ENCODE assay signal across 8 cellular contexts in genomic region chr10:102119417-102120141, GRCh38. TPM values are rescaled to one million over a fixed set of nuclear protein-coding genes. Genes with fewer than 3 reads are reported as not detected.
A peak's percentile ranks its signal among the peaks of the same experiment; 100 is the strongest.
DNase-seq lines count a peak whose midpoint lies in the region; ATAC-seq, FAIRE-seq and TF ChIP-seq lines count a peak whose summit lies in the region.

No MANE protein-coding gene starts in this region.

- no peaks in the 10 kb centered on the region for H3K79me1 ChIP-seq in mesenchymal stem cell (replicated peaks; ENCODE audit: low read length, poor library complexity, severe bottlenecking)

- H3K4ac ChIP-seq in mesenchymal stem cell (ENCODE audit: low read depth in 1 of 2, low read length in 2 of 2), result peak overlapping the region; percentile 87 to 88

- no peaks in the 10 kb centered on the region for H3K36me3 ChIP-seq in endothelial cell of umbilical vein (ENCODE audit: control insufficient read depth in 2 of 2, extremely low read depth in 1 of 2, insufficient read depth in 2 of 2, low read length in 2 of 2)
- no peaks in the 10 kb centered on the region for H3K36me3 ChIP-seq in mesenchymal stem cell (ENCODE audit: control insufficient read depth in 1 of 2, insufficient read depth in 2 of 2, low read depth in 1 of 2, low read length in 2 of 2)

- H3K27ac ChIP-seq in endothelial cell of umbilical vein (ENCODE audit: insufficient read depth, low read depth, low read length) (peak overlapping the region; percentile 70), mesenchymal stem cell (ENCODE audit: low read length, poor library complexity, severe bottlenecking) (peak overlapping the region; percentile 98)

- peak; percentile 11 for ATAC-seq in activated CD8-positive, alpha-beta T cell treated with anti-CD3 and anti-CD28 coated beads, Interleukin-2, amount 10 ng/mL, durations not matched to agents 7 days and 5 days
- peak; percentile 33 to 40 for ATAC-seq in stimulated activated naive B cell treated with anti-CD40 and anti-IgM and Interleukin-4, amounts not matched to agents 10 μg/mL and 1 μg/mL and 100 μg/mL, for 72 hours (replicated peaks)
- no peak for ATAC-seq in HG03342 (IDR thresholded peaks at IDR 0.05; ENCODE audit: unreplicated experiment)

- intact Hi-C loops in endothelial cell of umbilical vein (cut with micrococcal nuclease), result loop anchor here (1.0 to 5.0 kb wide), 2 partner anchors 13 to 33 kb away; partner anchors contain the start of gene NOLC1

- peak overlapping the region; percentile 99 for H4K91ac ChIP-seq in mesenchymal stem cell (ENCODE audit: low read length)

- H3K4me1 ChIP-seq in endothelial cell of umbilical vein (ENCODE audit: control insufficient read depth, extremely low read depth, insufficient read depth, low read length) (peaks cover 50% of the 10 kb centered on the region), mesenchymal stem cell (ENCODE audit: control insufficient read depth, insufficient read depth, low read depth, low read length) (peaks cover 39% of the 10 kb centered on the region)

- H3K9me1 ChIP-seq in endothelial cell of umbilical vein (replicated peaks; ENCODE audit: control insufficient read depth, extremely low read depth, insufficient read depth, low read length), result no peaks in the 10 kb centered on the region

- DNase-seq in NCI-H2196 (lab: John Stamatoyannopoulos, UW; ENCODE audit: unreplicated experiment) (peak; percentile 11), NCI-H2196 treated with DMSO at 0.1 percent for 48 hours (lab: John Stamatoyannopoulos, UW; ENCODE audit: unreplicated experiment) (no peak), NAMALWA (ENCODE audit: low spot score) (peak; percentile 77), endothelial cell of umbilical vein (ENCODE audit: low read depth, low spot score) (peak; percentile 72), mesenchymal stem cell (peak; percentile 80)
- DNase-seq in activated CD8-positive, alpha-beta T cell treated with anti-CD3 and anti-CD28 coated beads, Interleukin-2, amount 10 ng/mL, durations not matched to agents 7 days and 5 days, result peak; percentile 78
- peak; percentile 39 for DNase-seq in stimulated activated naive B cell treated with anti-CD40 and anti-IgM and Interleukin-4, amounts not matched to agents 10 μg/mL and 1 μg/mL and 100 μg/mL, for 72 hours

- H3K14ac ChIP-seq in mesenchymal stem cell (ENCODE audit: low read length in 2 of 2), result peak overlapping the region; percentile 89 to 99

- H3K9me3 ChIP-seq in endothelial cell of umbilical vein (replicated peaks; ENCODE audit: control insufficient read depth, insufficient read depth, low read length), result no peaks in the 10 kb centered on the region
- H3K9me3 ChIP-seq in mesenchymal stem cell (ENCODE audit: control insufficient read depth, low read length), result no peaks in the 10 kb centered on the region

- 5% methylated on average over 8 of the region's 22 CpGs for WGBS in mesenchymal stem cell

- TSS peak; percentile 22 for BruUV-seq in endothelial cell of umbilical vein (replicated peaks; lab: Mats Ljungman, UMichigan)

- peak overlapping the region; percentile 99 for H4K8ac ChIP-seq in mesenchymal stem cell (ENCODE audit: low read length)

- H3K9ac ChIP-seq in endothelial cell of umbilical vein (replicated peaks; ENCODE audit: extremely low read depth, insufficient read depth, low read length) (peak overlapping the region; percentile 86), mesenchymal stem cell (ENCODE audit: low read length) (peak overlapping the region; percentile 95)

- peak overlapping the region; percentile 93 for H2BK120ac ChIP-seq in mesenchymal stem cell (ENCODE audit: low read depth, low read length)

- peak overlapping the region; percentile 67 for H2BK5ac ChIP-seq in mesenchymal stem cell (ENCODE audit: low read depth, low read length, poor library complexity, severe bottlenecking)

- H3K23ac ChIP-seq in mesenchymal stem cell (ENCODE audit: low read length in 2 of 2), result peak overlapping the region; percentile 39 to 42

- dilution Hi-C loops in endothelial cell of umbilical vein (cut with MboI; ENCODE audit: extremely low pct_ligation_motif_present, low sequenced_read_pairs), result no loop called here

- peak overlapping the region; percentile 85 for H3K4me3 Mint-ChIP-seq in activated CD8-positive, alpha-beta T cell treated with anti-CD3 and anti-CD28 coated beads, Interleukin-2, amount 10 ng/mL, durations not matched to agents 7 days and 5 days
- peak overlapping the region; percentile 96 to 98 for H3K4me3 Mint-ChIP-seq in stimulated activated naive B cell treated with anti-CD40 and anti-IgM and Interleukin-4, amounts not matched to agents 10 μg/mL and 1 μg/mL and 100 μg/mL, for 72 hours

- peak; percentile 91 for FAIRE-seq in endothelial cell of umbilical vein (lab: Jason Lieb, UNC)

- H3K36me3 Mint-ChIP-seq in activated CD8-positive, alpha-beta T cell treated with anti-CD3 and anti-CD28 coated beads, Interleukin-2, amount 10 ng/mL, durations not matched to agents 7 days and 5 days (ENCODE audit: low read depth), result peaks cover 4% of the 10 kb centered on the region
- peaks cover 0 to 4% of the 10 kb centered on the region in 2 donors for H3K36me3 Mint-ChIP-seq in stimulated activated naive B cell treated with anti-CD40 and anti-IgM and Interleukin-4, amounts not matched to agents 10 μg/mL and 1 μg/mL and 100 μg/mL, for 72 hours

- no peaks in the 10 kb centered on the region for H3K9me3 Mint-ChIP-seq in activated CD8-positive, alpha-beta T cell treated with anti-CD3 and anti-CD28 coated beads, Interleukin-2, amount 10 ng/mL, durations not matched to agents 7 days and 5 days (ENCODE audit: insufficient read depth)
- no peaks in the 10 kb centered on the region for H3K9me3 Mint-ChIP-seq in stimulated activated naive B cell treated with anti-CD40 and anti-IgM and Interleukin-4, amounts not matched to agents 10 μg/mL and 1 μg/mL and 100 μg/mL, for 72 hours

- peak overlapping the region; percentile 93 for H3K27ac Mint-ChIP-seq in activated CD8-positive, alpha-beta T cell treated with anti-CD3 and anti-CD28 coated beads, Interleukin-2, amount 10 ng/mL, durations not matched to agents 7 days and 5 days
- peak overlapping the region; percentile 92 for H3K27ac Mint-ChIP-seq in stimulated activated naive B cell treated with anti-CD40 and anti-IgM and Interleukin-4, amounts not matched to agents 10 μg/mL and 1 μg/mL and 100 μg/mL, for 72 hours

- H3K18ac ChIP-seq in mesenchymal stem cell (ENCODE audit: low read depth in 1 of 2, low read length in 2 of 2), result peak overlapping the region; percentile 97 to 98

- TF ChIP-seq CTCF in endothelial cell of umbilical vein (IDR thresholded peaks at IDR 0.05; ENCODE audit: extremely low read depth in 1 of 2, insufficient read depth in 1 of 2, low read depth in 1 of 2, low read length in 2 of 2), result no peak

- POLR2A ChIA-PET in activated CD8-positive, alpha-beta T cell treated with anti-CD3 and anti-CD28 coated beads, Interleukin-2, amount 10 ng/mL, durations not matched to agents 7 days and 5 days (lab: Charles Lee), result interaction anchor here (0.6 to 2.4 kb wide), 6 partner anchors 12 to 301 kb away, joined by 3 to 9 read pairs (median 6); partner anchors contain the start of genes NFKB2, NOLC1, OGA and PPRC1
- POLR2A ChIA-PET in endothelial cell of umbilical vein (lab: Charles Lee), result no interaction called here

- peak overlapping the region; percentile 52 for H2AFZ ChIP-seq in endothelial cell of umbilical vein (ENCODE audit: low read depth, low read length)
- no peak overlapping the region for H2AFZ ChIP-seq in mesenchymal stem cell (ENCODE audit: low read depth, low read length)

- H3K79me2 ChIP-seq in endothelial cell of umbilical vein (ENCODE audit: control insufficient read depth, insufficient read depth, low read length), result peaks cover 32% of the 10 kb centered on the region

- H3K27me3 ChIP-seq in endothelial cell of umbilical vein (ENCODE audit: control insufficient read depth in 2 of 2, insufficient read depth in 2 of 2, low read length in 2 of 2) (no peaks in the 10 kb centered on the region), mesenchymal stem cell (ENCODE audit: control insufficient read depth in 1 of 2, insufficient read depth in 1 of 2, low read length in 2 of 2) (no peaks in the 10 kb centered on the region)

- peaks cover 60% of the 10 kb centered on the region for H3K4me1 Mint-ChIP-seq in activated CD8-positive, alpha-beta T cell treated with anti-CD3 and anti-CD28 coated beads, Interleukin-2, amount 10 ng/mL, durations not matched to agents 7 days and 5 days (ENCODE audit: low read depth)
- peaks cover 56 to 64% of the 10 kb centered on the region in 2 donors for H3K4me1 Mint-ChIP-seq in stimulated activated naive B cell treated with anti-CD40 and anti-IgM and Interleukin-4, amounts not matched to agents 10 μg/mL and 1 μg/mL and 100 μg/mL, for 72 hours

- no peaks in the 10 kb centered on the region for H4K20me1 ChIP-seq in endothelial cell of umbilical vein (replicated peaks; ENCODE audit: control insufficient read depth, extremely low read depth, insufficient read depth, low read length)

- TF ChIP-seq POLR2A in endothelial cell of umbilical vein (IDR thresholded peaks at IDR 0.05; ENCODE audit: low read depth, low read length), result no peak

- no peaks in the 10 kb centered on the region for H3K27me3 Mint-ChIP-seq in activated CD8-positive, alpha-beta T cell treated with anti-CD3 and anti-CD28 coated beads, Interleukin-2, amount 10 ng/mL, durations not matched to agents 7 days and 5 days (ENCODE audit: low read depth)
- no peaks in the 10 kb centered on the region for H3K27me3 Mint-ChIP-seq in stimulated activated naive B cell treated with anti-CD40 and anti-IgM and Interleukin-4, amounts not matched to agents 10 μg/mL and 1 μg/mL and 100 μg/mL, for 72 hours

- H2BK12ac ChIP-seq in mesenchymal stem cell (ENCODE audit: low read length in 2 of 2), result peak overlapping the region; percentile 32 to 85

- CTCF ChIA-PET in activated CD8-positive, alpha-beta T cell treated with anti-CD3 and anti-CD28 coated beads, Interleukin-2, amount 10 ng/mL, durations not matched to agents 7 days and 5 days (lab: Charles Lee), result interaction anchor here (1.0 to 2.9 kb wide), 5 partner anchors 8 to 32 kb away, joined by 3 to 23 read pairs (median 4); partner anchors contain the start of genes NOLC1 and PPRC1
- CTCF ChIA-PET in endothelial cell of umbilical vein (lab: Charles Lee), result no interaction called here

- peak overlapping the region; percentile 62 for H3K4me2 ChIP-seq in endothelial cell of umbilical vein (ENCODE audit: insufficient read depth, low read length)
- peak overlapping the region; percentile 62 for H3K4me2 ChIP-seq in mesenchymal stem cell (ENCODE audit: low read length, poor library complexity, severe bottlenecking)

- H3K4me3 ChIP-seq in endothelial cell of umbilical vein (replicated peaks in 1 of 3; ENCODE audit: insufficient read depth in 1 of 3, low read depth in 1 of 3, low read length in 3 of 3) (peak overlapping the region; percentile 53 to 98 (median 57)), mesenchymal stem cell (ENCODE audit: insufficient read depth in 1 of 2, low read depth in 1 of 2, low read length in 2 of 2) (peak overlapping the region; percentile 81 to 88)

- H2BK15ac ChIP-seq in mesenchymal stem cell (ENCODE audit: low read depth, poor library complexity, severe bottlenecking), result peak overlapping the region; percentile 73

- H2AK5ac ChIP-seq in mesenchymal stem cell (ENCODE audit: low read length, severe bottlenecking), result peak overlapping the region; percentile 33

RNA-seq across cellular contexts. Expression of gene LDB1, which starts 0.6 kb away (rescaled TPM):
- total RNA-seq in activated CD8-positive, alpha-beta T cell treated with anti-CD3 and anti-CD28 coated beads, Interleukin-2, amount 10 ng/mL, durations not matched to agents 7 days and 5 days, result 10 to 100 TPM; 83.6 to 87.1 TPM
- 65.7 and 67.7 TPM in 2 replicates for total RNA-seq in endothelial cell of umbilical vein
- 137 and 149 TPM in 2 replicates for polyA plus RNA-seq in endothelial cell of umbilical vein
- 73.3 and 78.4 TPM in 2 replicates for polyA plus RNA-seq in endothelial cell of umbilical vein (2011; cell fraction: cytosol; rRNA removed)
- 307 and 369 TPM in 2 replicates for polyA plus RNA-seq in endothelial cell of umbilical vein (2011; cell fraction: nucleus; rRNA removed)
- 64.8 and 70.6 TPM in 2 replicates for polyA plus RNA-seq in endothelial cell of umbilical vein (2012)
- 153 and 184 TPM in 2 replicates for polyA minus RNA-seq in endothelial cell of umbilical vein
- 33.7 TPM for polyA minus RNA-seq in endothelial cell of umbilical vein (2011; cell fraction: cytosol; rRNA and poly(A)+ RNA removed)
- polyA minus RNA-seq in endothelial cell of umbilical vein (2011; cell fraction: nucleus; rRNA and poly(A)+ RNA removed), result 78.4 and 81.0 TPM in 2 replicates
- polyA plus RNA-seq in mesenchymal stem cell (2013, experiment 1 of 2), result 84.4 TPM
- 79.9 TPM for polyA plus RNA-seq in mesenchymal stem cell (2013, experiment 2 of 2)

RNA-seq across cellular contexts. Expression of gene PPRC1, which starts 13.3 kb away (rescaled TPM):
- 10 to 100 TPM; 56.5 to 58.9 TPM for total RNA-seq in activated CD8-positive, alpha-beta T cell treated with anti-CD3 and anti-CD28 coated beads, Interleukin-2, amount 10 ng/mL, durations not matched to agents 7 days and 5 days
- total RNA-seq in endothelial cell of umbilical vein, result 49.9 and 52.9 TPM in 2 replicates
- 26.1 and 27.0 TPM in 2 replicates for polyA plus RNA-seq in endothelial cell of umbilical vein
- 21.3 and 22.0 TPM in 2 replicates for polyA plus RNA-seq in endothelial cell of umbilical vein (2011; cell fraction: cytosol; rRNA removed)
- 79.9 and 81.1 TPM in 2 replicates for polyA plus RNA-seq in endothelial cell of umbilical vein (2011; cell fraction: nucleus; rRNA removed)
- polyA plus RNA-seq in endothelial cell of umbilical vein (2012), result 33.8 and 34.1 TPM in 2 replicates
- 46.1 and 48.0 TPM in 2 replicates for polyA minus RNA-seq in endothelial cell of umbilical vein
- 24.3 TPM for polyA minus RNA-seq in endothelial cell of umbilical vein (2011; cell fraction: cytosol; rRNA and poly(A)+ RNA removed)
- polyA minus RNA-seq in endothelial cell of umbilical vein (2011; cell fraction: nucleus; rRNA and poly(A)+ RNA removed), result 34.3 and 47.4 TPM in 2 replicates
- 25.0 TPM for polyA plus RNA-seq in mesenchymal stem cell (2013, experiment 1 of 2)
- polyA plus RNA-seq in mesenchymal stem cell (2013, experiment 2 of 2), result 23.2 TPM

RNA-seq across cellular contexts. Expression of gene NOLC1, which starts 32.6 kb away (rescaled TPM):
- total RNA-seq in activated CD8-positive, alpha-beta T cell treated with anti-CD3 and anti-CD28 coated beads, Interleukin-2, amount 10 ng/mL, durations not matched to agents 7 days and 5 days, result 10 to 100 TPM; 94.1 to 95.3 TPM
- total RNA-seq in endothelial cell of umbilical vein, result 68.2 and 73.1 TPM in 2 replicates
- 26.0 and 32.1 TPM in 2 replicates for polyA plus RNA-seq in endothelial cell of umbilical vein
- 54.2 and 70.4 TPM in 2 replicates for polyA plus RNA-seq in endothelial cell of umbilical vein (2011; cell fraction: cytosol; rRNA removed)
- polyA plus RNA-seq in endothelial cell of umbilical vein (2011; cell fraction: nucleus; rRNA removed), result 60.0 and 83.8 TPM in 2 replicates
- polyA plus RNA-seq in endothelial cell of umbilical vein (2012), result 69.4 and 83.2 TPM in 2 replicates
- 29.8 and 32.6 TPM in 2 replicates for polyA minus RNA-seq in endothelial cell of umbilical vein
- 116 TPM for polyA minus RNA-seq in endothelial cell of umbilical vein (2011; cell fraction: cytosol; rRNA and poly(A)+ RNA removed)
- polyA minus RNA-seq in endothelial cell of umbilical vein (2011; cell fraction: nucleus; rRNA and poly(A)+ RNA removed), result 10.9 and 13.1 TPM in 2 replicates
- polyA plus RNA-seq in mesenchymal stem cell (2013, experiment 1 of 2), result 45.7 TPM
- 46.3 TPM for polyA plus RNA-seq in mesenchymal stem cell (2013, experiment 2 of 2)

RNA-seq across cellular contexts. Expression of gene HPS6, which starts 54.4 kb away (rescaled TPM):
- total RNA-seq in activated CD8-positive, alpha-beta T cell treated with anti-CD3 and anti-CD28 coated beads, Interleukin-2, amount 10 ng/mL, durations not matched to agents 7 days and 5 days, result 10 to 100 TPM; 23.2 to 25.3 TPM
- 18.5 TPM in 2 replicates for total RNA-seq in endothelial cell of umbilical vein
- polyA plus RNA-seq in endothelial cell of umbilical vein, result 9.3 and 11.6 TPM in 2 replicates
- 5.3 and 6.0 TPM in 2 replicates for polyA plus RNA-seq in endothelial cell of umbilical vein (2011; cell fraction: cytosol; rRNA removed)
- 2.9 and 3.0 TPM in 2 replicates for polyA plus RNA-seq in endothelial cell of umbilical vein (2011; cell fraction: nucleus; rRNA removed)
- 10.9 and 12.3 TPM in 2 replicates for polyA plus RNA-seq in endothelial cell of umbilical vein (2012)
- polyA minus RNA-seq in endothelial cell of umbilical vein, result 12.1 and 12.6 TPM in 2 replicates
- polyA minus RNA-seq in endothelial cell of umbilical vein (2011; cell fraction: cytosol; rRNA and poly(A)+ RNA removed), result 15.7 TPM
- 3.1 and 3.9 TPM in 2 replicates for polyA minus RNA-seq in endothelial cell of umbilical vein (2011; cell fraction: nucleus; rRNA and poly(A)+ RNA removed)
- 7.8 TPM for polyA plus RNA-seq in mesenchymal stem cell (2013, experiment 1 of 2)
- 8.2 TPM for polyA plus RNA-seq in mesenchymal stem cell (2013, experiment 2 of 2)
